In genomic region chr10:21500578-21500910, GRCh38 we compare ENCODE assay signal across 16 cellular contexts. TPM values are rescaled to one million over a fixed set of nuclear protein-coding genes. Genes with fewer than 3 reads are reported as not detected.
DNase-seq lines count a peak whose midpoint lies in the region; ATAC-seq and TF ChIP-seq lines count a peak whose summit lies in the region.
"Had no signal": no experiment of that assay in that cellular context is flagged by ENCODE, and none has a peak within 500 bp of the region (broad histone marks: within the 10 kb centered on the region; RNA-seq: fewer than 3 reads in every experiment).

No MANE protein-coding gene starts in this region.

- H3K4me2 ChIP-seq in smooth muscle cell = peak overlapping the region; percentile 100

- DNase-seq in H7 = no peak
- DNase-seq in coronary artery (ENCODE audit: low spot score) = no peak
- no peak for DNase-seq in lower lobe of right lung
- DNase-seq in smooth muscle cell (lab: John Stamatoyannopoulos, UW; ENCODE audit: unreplicated experiment) = no peak
- DNase-seq in MV-4-11 (lab: John Stamatoyannopoulos, UW) = no peak
- no peak for DNase-seq in epidermal melanocyte (ENCODE audit: insufficient read length, low spot score)
- DNase-seq in amygdala (lab: John Stamatoyannopoulos, UW) = no peak
- DNase-seq: AML-193; DND-41; IMR-90; NCI-H1105; NCI-H446 treated with DMSO at 0.1 percent for 48 hours; stimulated activated CD4-positive, alpha-beta T cell treated with anti-CD3 and anti-CD28 coated beads, Interleukin-2, amount 100 ng/mL, for 48 hours had no signal

- H3F3A ChIP-seq in smooth muscle cell (ENCODE audit: low read depth) = no peaks in the 10 kb centered on the region

- H3K4me1 ChIP-seq in lower lobe of right lung = peaks cover 26% of the 10 kb centered on the region
- H3K4me1 ChIP-seq in smooth muscle cell (ENCODE audit: low read depth) = peaks cover 70% of the 10 kb centered on the region
- H3K4me1 ChIP-seq: pancreas had no signal

- peak overlapping the region; percentile 19 for H3K9ac ChIP-seq in smooth muscle cell (ENCODE audit: low read depth)

- no peaks in the 10 kb centered on the region for H3K9me3 ChIP-seq in lower lobe of right lung
- H3K9me3 ChIP-seq in smooth muscle cell (replicated peaks; ENCODE audit: low read depth) = no peaks in the 10 kb centered on the region
- H3K9me3 ChIP-seq: pancreas had no signal

- no peak for TF ChIP-seq CTCF in coronary artery (IDR thresholded peaks at IDR 0.05)
- no peak for TF ChIP-seq CTCF in lower lobe of right lung (IDR thresholded peaks at IDR 0.05)
- TF ChIP-seq CTCF in smooth muscle cell (IDR thresholded peaks at IDR 0.05; ENCODE audit: borderline replicate concordance, insufficient read depth, poor library complexity, severe bottlenecking) = no peak

- H3K27me3 ChIP-seq in H7 (ENCODE audit: control insufficient read depth, insufficient read depth, low read length) (peaks cover 50% of the 10 kb centered on the region), lower lobe of right lung (ENCODE audit: low read depth) (peaks cover 26% of the 10 kb centered on the region), smooth muscle cell (ENCODE audit: low read depth) (no peaks in the 10 kb centered on the region)
- H3K27me3 ChIP-seq: pancreas had no signal

- no peak overlapping the region for H3K27ac ChIP-seq in coronary artery
- no peak overlapping the region for H3K27ac ChIP-seq in lower lobe of right lung
- no peak overlapping the region for H3K27ac ChIP-seq in smooth muscle cell (ENCODE audit: low read depth)
- H3K27ac ChIP-seq: pancreas had no signal

- 21% methylated on average over 14 of the region's 14 CpGs for WGBS in smooth muscle cell (ENCODE audit: low lambda C conversion rate)

- peak overlapping the region; percentile 45; the same call in 1 of the 2 replicates for H3K4me3 ChIP-seq in H7 (ENCODE audit: insufficient read depth, low read depth, low read length)
- H3K4me3 ChIP-seq in coronary artery = peak overlapping the region; percentile 51
- H3K4me3 ChIP-seq in lower lobe of right lung = peak overlapping the region; percentile 32
- peak overlapping the region; percentile 51 for H3K4me3 ChIP-seq in smooth muscle cell

- intact Hi-C loops in lower lobe of right lung (cut with DNase I) = no loop called here

- H3K79me2 ChIP-seq in smooth muscle cell (ENCODE audit: low read depth) = peaks cover 16% of the 10 kb centered on the region

- no peaks in the 10 kb centered on the region for H4K20me1 ChIP-seq in smooth muscle cell (ENCODE audit: low read depth)

- peak overlapping the region; percentile 98 for H2AFZ ChIP-seq in smooth muscle cell (ENCODE audit: low read depth)

- ATAC-seq in lower lobe of right lung (no peak), esophagus mucosa (no peak)
- ATAC-seq: pancreas; stimulated activated effector memory CD8-positive, alpha-beta T cell treated with anti-CD3 and anti-CD28 coated beads, Interleukin-12 subunit alpha, Interleukin-12 subunit beta, amount 100 ng/mL, for 72 hours had no signal

- H3K36me3 ChIP-seq in H7 (replicated peaks; ENCODE audit: control insufficient read depth, insufficient read depth, low read length) (no peaks in the 10 kb centered on the region), lower lobe of right lung (no peaks in the 10 kb centered on the region), smooth muscle cell (ENCODE audit: low read depth) (no peaks in the 10 kb centered on the region)
- H3K36me3 ChIP-seq: pancreas had no signal

RNA-seq across cellular contexts. Expression of gene SKIDA1, which starts 24.9 kb away (rescaled TPM):
- 10.4 and 15.1 TPM in 2 replicates for total RNA-seq in H7 (2014; rRNA removed; shearing (Covaris generic))
- 0.95 TPM for total RNA-seq in lower lobe of right lung
- total RNA-seq in smooth muscle cell = 1.2 and 1.8 TPM in 2 replicates
- 0.50 and 0.53 TPM in 2 replicates for polyA plus RNA-seq in smooth muscle cell
- total RNA-seq in esophagus mucosa = 0.44 TPM

RNA-seq across cellular contexts. Expression of gene MLLT10, which starts 33.5 kb away (rescaled TPM):
- total RNA-seq in H7 (2014; rRNA removed; shearing (Covaris generic)) = 47.2 and 59.0 TPM in 2 replicates
- total RNA-seq in lower lobe of right lung (48.8 TPM), smooth muscle cell (43.6 and 44.6 TPM in 2 replicates), esophagus mucosa (31.0 TPM)
- 6.8 and 10.8 TPM in 2 replicates for polyA plus RNA-seq in smooth muscle cell
